Comparison of ENCODE assay signal across 19 cellular contexts in the genomic region with DNA sequence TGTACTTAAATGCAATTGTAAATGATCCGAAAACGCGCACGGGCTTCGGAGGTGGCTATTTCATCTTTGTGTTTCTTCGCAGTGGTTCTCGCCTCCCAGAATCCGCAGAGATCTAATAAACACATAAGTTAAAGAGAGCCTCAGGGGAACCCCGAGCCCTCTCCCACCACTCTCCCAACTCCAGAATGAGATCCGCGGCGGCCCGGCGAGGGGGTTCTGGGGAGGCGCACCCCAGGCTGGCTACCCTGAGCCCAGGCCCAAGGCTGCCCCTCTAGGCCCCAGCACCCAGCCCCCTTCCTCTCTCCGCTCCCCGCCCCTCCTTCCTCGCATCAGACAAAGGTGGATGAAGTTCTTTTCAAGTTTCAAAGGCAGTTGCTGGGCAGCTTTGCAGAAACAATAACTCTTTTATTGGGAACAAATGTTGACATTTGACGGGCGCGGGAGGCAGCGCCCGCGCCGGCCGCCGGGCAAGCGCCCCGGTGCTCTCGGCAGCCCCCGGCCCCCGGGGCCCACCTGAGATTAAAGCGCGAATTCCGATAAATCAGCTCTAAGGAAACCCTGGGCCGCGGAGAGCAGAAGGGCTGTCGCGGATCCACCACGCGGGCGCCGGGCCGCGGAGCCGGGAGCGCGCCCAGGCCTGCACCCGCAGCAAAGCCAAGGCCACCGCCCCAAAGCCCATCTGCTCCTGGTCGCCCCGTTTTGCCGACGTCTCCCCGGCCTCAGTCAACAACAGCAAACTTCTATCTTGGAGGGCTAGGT. TPM values are rescaled to one million over a fixed set of nuclear protein-coding genes. Genes with fewer than 3 reads are reported as not detected.
DNase-seq lines count a peak whose midpoint lies in the region; ATAC-seq and TF ChIP-seq lines count a peak whose summit lies in the region.
"Had no signal": no experiment of that assay in that cellular context is flagged by ENCODE, and none has a peak within 500 bp of the region (broad histone marks: within the 10 kb centered on the region; RNA-seq: fewer than 3 reads in every experiment).

No MANE protein-coding gene starts in this region.

- no peaks in the 10 kb centered on the region for H3K79me2 ChIP-seq in PC-3 (ENCODE audit: low read length)

- H3K9me2 ChIP-seq in PC-3 (replicated peaks; ENCODE audit: low read length): no peaks in the 10 kb centered on the region

- peak; percentile 42 for DNase-seq in NCI-H2029 (lab: John Stamatoyannopoulos, UW)
- no peak for DNase-seq in NCI-H2029 treated with DMSO at 0.1 percent for 48 hours (lab: John Stamatoyannopoulos, UW)
- DNase-seq in epithelial cell of esophagus (ENCODE audit: low read depth): peak; percentile 47
- no peak for DNase-seq in mucosa of descending colon
- DNase-seq in CD4-positive, alpha-beta memory T cell: no peak
- DNase-seq in activated CD4-positive, alpha-beta T cell treated with anti-CD3 and anti-CD28 coated beads for 4 hours: no peak
- DNase-seq in PC-3: no peak
- DNase-seq: activated CD8-positive, alpha-beta T cell treated with anti-CD3 and anti-CD28 coated beads for 36 hours; colonic mucosa; KBM-7; NCI-H1105 treated with DMSO at 0.1 percent for 48 hours had no signal

- peak overlapping the region; percentile 88 for H3K4me3 ChIP-seq in epithelial cell of esophagus (ENCODE audit: low read length)
- no peak overlapping the region for H3K4me3 ChIP-seq in mucosa of descending colon
- no peak overlapping the region for H3K4me3 ChIP-seq in CD4-positive, alpha-beta memory T cell (ENCODE audit: low read length in 2 of 2)
- H3K4me3 ChIP-seq in PC-3 (ENCODE audit: low read length): no peak overlapping the region
- H3K4me3 ChIP-seq: colonic mucosa, GM12878, SK-N-MC had no signal

- H3K27ac Mint-ChIP-seq in CD4-positive, alpha-beta memory T cell: no peak overlapping the region
- H3K27ac Mint-ChIP-seq: activated CD8-positive, alpha-beta T cell treated with anti-CD3 and anti-CD28 coated beads for 36 hours; CD14-positive monocyte; stimulated activated effector memory CD8-positive, alpha-beta T cell treated with anti-CD3 and anti-CD28 coated beads, Interleukin-12 subunit alpha, Interleukin-12 subunit beta, amount 100 ng/mL, for 72 hours had no signal

- H3F3A ChIP-seq in PC-3 (ENCODE audit: low read length, unreplicated experiment): no peaks in the 10 kb centered on the region

- H3K36me3 ChIP-seq in mucosa of descending colon (ENCODE audit: low read depth) (no peaks in the 10 kb centered on the region), PC-3 (ENCODE audit: low read depth, low read length) (peaks cover 7% of the 10 kb centered on the region; the same call in 1 of the 2 replicates)
- H3K36me3 ChIP-seq in CD4-positive, alpha-beta memory T cell (ENCODE audit: insufficient read depth, low read length): no peaks in the 10 kb centered on the region
- H3K36me3 ChIP-seq: colonic mucosa, neutrophil had no signal

- POLR2A ChIA-PET in CD4-positive, alpha-beta memory T cell (lab: Charles Lee; ENCODE audit: partially characterized antibody): no interaction called here
- POLR2A ChIA-PET in PC-3 (lab: Charles Lee; ENCODE audit: unreplicated experiment): no interaction called here

- TF ChIP-seq CTCF in epithelial cell of esophagus (IDR thresholded peaks at IDR 0.05; ENCODE audit: insufficient read depth, low read depth, low read length, missing control alignments) (no peak), mucosa of descending colon (IDR thresholded peaks at IDR 0.05) (no peak), PC-3 (conservative IDR thresholded peaks at IDR 0.05; ENCODE audit: low read depth, low read length) (no peak)

- no peak overlapping the region for H2AFZ ChIP-seq in PC-3 (ENCODE audit: low read length)

- no peaks in the 10 kb centered on the region for H3K4me1 ChIP-seq in mucosa of descending colon (ENCODE audit: low read depth)
- no peaks in the 10 kb centered on the region for H3K4me1 ChIP-seq in CD4-positive, alpha-beta memory T cell (ENCODE audit: insufficient read depth, low read length)
- H3K4me1 ChIP-seq in PC-3 (ENCODE audit: insufficient read depth, low read length): no peaks in the 10 kb centered on the region
- H3K4me1 ChIP-seq: colonic mucosa had no signal

- H3K9me3 ChIP-seq in mucosa of descending colon (no peaks in the 10 kb centered on the region), PC-3 (ENCODE audit: low read length) (no peaks in the 10 kb centered on the region)
- H3K9me3 ChIP-seq in CD4-positive, alpha-beta memory T cell (ENCODE audit: control insufficient read depth in 1 of 2, low read length in 2 of 2): no peaks in the 10 kb centered on the region
- H3K9me3 ChIP-seq: colonic mucosa, neutrophil had no signal

- no peaks in the 10 kb centered on the region for H3K36me3 Mint-ChIP-seq in CD4-positive, alpha-beta memory T cell
- H3K36me3 Mint-ChIP-seq: CD14-positive monocyte; stimulated activated effector memory CD8-positive, alpha-beta T cell treated with anti-CD3 and anti-CD28 coated beads, Interleukin-12 subunit alpha, Interleukin-12 subunit beta, amount 100 ng/mL, for 72 hours had no signal

- no peak overlapping the region for H3K4me2 ChIP-seq in PC-3 (ENCODE audit: low read length)

- peaks cover 0 to 9% (median 4%) of the 10 kb centered on the region in 8 donors for H3K9me3 Mint-ChIP-seq in CD4-positive, alpha-beta memory T cell
- H3K9me3 Mint-ChIP-seq: activated CD8-positive, alpha-beta T cell treated with anti-CD3 and anti-CD28 coated beads for 36 hours; stimulated activated effector memory CD8-positive, alpha-beta T cell treated with anti-CD3 and anti-CD28 coated beads, Interleukin-12 subunit alpha, Interleukin-12 subunit beta, amount 100 ng/mL, for 72 hours had no signal

- CTCF ChIA-PET in CD4-positive, alpha-beta memory T cell (lab: Charles Lee; ENCODE audit: partially characterized antibody): interaction anchor here (1.1 kb wide), 1 partner anchor 8 kb away, joined by 3 read pairs; no protein-coding TSS in a partner anchor
- CTCF ChIA-PET in PC-3 (lab: Charles Lee): no interaction called here

- H3K4me1 Mint-ChIP-seq in CD4-positive, alpha-beta memory T cell: no peaks in the 10 kb centered on the region
- H3K4me1 Mint-ChIP-seq: CD14-positive monocyte; stimulated activated effector memory CD8-positive, alpha-beta T cell treated with anti-CD3 and anti-CD28 coated beads, Interleukin-12 subunit alpha, Interleukin-12 subunit beta, amount 100 ng/mL, for 72 hours had no signal

- H3K9ac ChIP-seq in PC-3 (ENCODE audit: low read length): no peak overlapping the region

- no peak overlapping the region for H3K27ac ChIP-seq in CD4-positive, alpha-beta memory T cell (ENCODE audit: low read depth, low read length)
- H3K27ac ChIP-seq in PC-3 (ENCODE audit: low read length): no peak overlapping the region
- H3K27ac ChIP-seq: 22Rv1, colonic mucosa, neutrophil, SK-N-MC had no signal

- peaks cover 42 to 45% of the 10 kb centered on the region in 2 donors for H3K27me3 Mint-ChIP-seq in CD4-positive, alpha-beta memory T cell

- no peaks in the 10 kb centered on the region for H3K27me3 ChIP-seq in CD4-positive, alpha-beta memory T cell (ENCODE audit: insufficient read depth, low read length)
- H3K27me3 ChIP-seq in PC-3 (ENCODE audit: low read length): no peaks in the 10 kb centered on the region

- no TSS peak for BruUV-seq in PC-3 (replicated peaks; lab: Mats Ljungman, UMichigan)

- H3K4me3 Mint-ChIP-seq in CD4-positive, alpha-beta memory T cell: peak overlapping the region in 1 of 8 donors; percentile 39
- H3K4me3 Mint-ChIP-seq: activated CD8-positive, alpha-beta T cell treated with anti-CD3 and anti-CD28 coated beads for 36 hours; stimulated activated effector memory CD8-positive, alpha-beta T cell treated with anti-CD3 and anti-CD28 coated beads, Interleukin-12 subunit alpha, Interleukin-12 subunit beta, amount 100 ng/mL, for 72 hours had no signal

- 0 out of 2 replicates have a peak, but pooled peaks cover 3% of the 10 kb centered on the region for H4K20me1 ChIP-seq in PC-3 (ENCODE audit: low read length)

- peak; percentile 49 for ATAC-seq in mucosa of descending colon
- no peak for ATAC-seq in HG03135 (IDR thresholded peaks at IDR 0.05; ENCODE audit: unreplicated experiment)
- ATAC-seq in PC-3: no peak
- ATAC-seq: activated CD8-positive, alpha-beta T cell treated with anti-CD3 and anti-CD28 coated beads for 36 hours; GM12878; HCT116; stimulated activated effector memory CD8-positive, alpha-beta T cell treated with anti-CD3 and anti-CD28 coated beads, Interleukin-12 subunit alpha, Interleukin-12 subunit beta, amount 100 ng/mL, for 72 hours had no signal

- intact Hi-C loops in mucosa of descending colon (cut with DNase I, micrococcal nuclease): no loop called here
- intact Hi-C loops in CD4-positive, alpha-beta memory T cell (cut with micrococcal nuclease): no loop called here
- intact Hi-C loops in PC-3 (cut with micrococcal nuclease): no loop called here

RNA-seq across cellular contexts. Expression of a gene that starts 8.4 kb away (rescaled TPM):
- total RNA-seq in mucosa of descending colon (under 1 TPM in 2 of 3 donors, not detected in 1; 0.09 to 0.51 TPM), PC-3 (2014; rRNA removed) (10.4 and 13.2 TPM in 2 replicates)
- total RNA-seq in CD4-positive, alpha-beta memory T cell: not detected
- not detected for polyA plus RNA-seq in CD4-positive, alpha-beta memory T cell
- total RNA-seq: activated CD8-positive, alpha-beta T cell treated with anti-CD3 and anti-CD28 coated beads for 36 hours; GM12878 had no signal
- polyA plus RNA-seq: CD14-positive monocyte, GM12878 had no signal

Comparison
In these comparisons a context has a peak if more than half of its experiments do, and no peak if none do; other contexts are left out.
1. DNase-seq: peak in NCI-H2029 (single experiment) and epithelial cell of esophagus (single experiment); none in NCI-H2029 treated with DMSO at 0.1 percent for 48 hours (single experiment), mucosa of descending colon (0 of 3), CD4-positive, alpha-beta memory T cell (0 of 5), activated CD4-positive, alpha-beta T cell treated with anti-CD3 and anti-CD28 coated beads for 4 hours (0 of 2) and PC-3 (single experiment).